In genomic region chr16:4538386-4539235, GRCh38 we compare ENCODE assay signal across 8 cellular contexts. TPM values are rescaled to one million over a fixed set of nuclear protein-coding genes. Genes with fewer than 3 reads are reported as not detected.
A peak's percentile ranks its signal among the peaks of the same experiment; 100 is the strongest.
DNase-seq lines count a peak whose midpoint lies in the region; ATAC-seq and TF ChIP-seq lines count a peak whose summit lies in the region.

CDIP1 (minus strand) TSS chr16:4538773; CDS start chr16:4514130, 24,643 bp downstream.

- H3K4me3 ChIP-seq in CD8-positive, alpha-beta memory T cell (ENCODE audit: low read length) = peak within 1 kb of the TSS; percentile 75
- H3K4me3 ChIP-seq in HUES6 (ENCODE audit: low read depth, low read length) = peak within 1 kb of the TSS; percentile 77
- peak within 1 kb of the TSS; percentile 66 for H3K4me3 ChIP-seq in OCI-LY7 (ENCODE audit: low read depth, low read length, poor library complexity, severe bottlenecking)
- H3K4me3 ChIP-seq in epithelial cell of esophagus (ENCODE audit: low read length) = peak within 1 kb of the TSS; percentile 63

- H3K36me3 Mint-ChIP-seq in CD8-positive, alpha-beta memory T cell = peaks cover 1 to 7% (median 4%) of the 10 kb centered on the region in 3 donors

- H3K27ac Mint-ChIP-seq in CD8-positive, alpha-beta memory T cell = peak within 1 kb of the TSS in 7 of 8 donors; percentile 90 to 97 (median 91)

- peaks cover 29 to 39% (median 33%) of the 10 kb centered on the region in 3 donors for H3K4me1 Mint-ChIP-seq in CD8-positive, alpha-beta memory T cell

- peaks cover 33% of the 10 kb centered on the region for H3K4me1 ChIP-seq in CD8-positive, alpha-beta memory T cell (ENCODE audit: insufficient read depth, low read length)
- H3K4me1 ChIP-seq in HUES6 (ENCODE audit: control insufficient read depth, insufficient read depth, low read length) = peaks cover 17% of the 10 kb centered on the region
- peaks cover 14% of the 10 kb centered on the region for H3K4me1 ChIP-seq in OCI-LY7 (ENCODE audit: insufficient read depth, low read length, poor library complexity, severe bottlenecking)

- peak within 1 kb of the TSS; percentile 85 for H3K9ac ChIP-seq in HUES6 (ENCODE audit: low read length)

- no peak for TF ChIP-seq CTCF in OCI-LY7 (conservative IDR thresholded peaks at IDR 0.05; ENCODE audit: low read length)
- peak; percentile 20 for TF ChIP-seq CTCF in epithelial cell of esophagus (IDR thresholded peaks at IDR 0.05; ENCODE audit: insufficient read depth, low read depth, low read length, missing control alignments)

- peak within 1 kb of the TSS; percentile 80 for H3K27ac ChIP-seq in CD8-positive, alpha-beta memory T cell (ENCODE audit: low read depth, low read length)
- H3K27ac ChIP-seq in HUES6 (ENCODE audit: low read depth, low read length) = peak within 1 kb of the TSS; percentile 75
- no peak within 1 kb of the TSS for H3K27ac ChIP-seq in OCI-LY7 (ENCODE audit: low read depth, low read length, poor library complexity, severe bottlenecking)

- no peaks in the 10 kb centered on the region for H3K9me2 ChIP-seq in OCI-LY7 (ENCODE audit: insufficient read depth, low read length)

- H3K27me3 ChIP-seq in CD8-positive, alpha-beta memory T cell (ENCODE audit: insufficient read depth, low read length, poor library complexity, severe bottlenecking) = no peaks in the 10 kb centered on the region
- peaks cover 12% of the 10 kb centered on the region for H3K27me3 ChIP-seq in HUES6 (ENCODE audit: control insufficient read depth, insufficient read depth, low read length)

- no peaks in the 10 kb centered on the region for H3K36me3 ChIP-seq in CD8-positive, alpha-beta memory T cell (ENCODE audit: insufficient read depth, low read length)
- H3K36me3 ChIP-seq in HUES6 (ENCODE audit: control insufficient read depth, insufficient read depth, low read length) = peaks cover 8% of the 10 kb centered on the region
- H3K36me3 ChIP-seq in OCI-LY7 (ENCODE audit: insufficient read depth, low read length) = no peaks in the 10 kb centered on the region; the same call in 1 of the 2 replicates

- H2AFZ ChIP-seq in OCI-LY7 (ENCODE audit: low read length) = peak within 1 kb of the TSS; percentile 28; the same call in 1 of the 2 replicates

- no peaks in the 10 kb centered on the region for H3K79me2 ChIP-seq in OCI-LY7 (ENCODE audit: insufficient read depth, low read depth, low read length)

- H3K27me3 Mint-ChIP-seq in CD8-positive, alpha-beta memory T cell = no peaks in the 10 kb centered on the region

- no peaks in the 10 kb centered on the region for H4K20me1 ChIP-seq in OCI-LY7 (ENCODE audit: insufficient read depth, low read length)

- BruUV-seq in OCI-LY7 (replicated peaks; lab: Mats Ljungman, UMichigan) = no TSS peak

- CTCF ChIA-PET in CD8-positive, alpha-beta memory T cell (lab: Charles Lee) = interaction anchor here (0.8 to 2.0 kb wide), 7 partner anchors 9 to 78 kb away, joined by 3 to 11 read pairs (median 5); no protein-coding TSS in a partner anchor
- CTCF ChIA-PET in OCI-LY7 (lab: Charles Lee; ENCODE audit: unreplicated experiment) = no interaction called here

- POLR2A ChIA-PET in CD8-positive, alpha-beta memory T cell (lab: Charles Lee) = interaction anchor here (0.7 to 1.9 kb wide), 11 partner anchors 9 to 1053 kb away, joined by 3 to 15 read pairs (median 4); partner anchors contain the start of gene HMOX2
- POLR2A ChIA-PET in OCI-LY7 (lab: Charles Lee) = interaction anchor here (0.6 to 1.6 kb wide), 5 partner anchors 10 to 917 kb away, joined by 3 to 4 read pairs (median 4); no protein-coding TSS in a partner anchor

- H3K4me2 ChIP-seq in OCI-LY7 (ENCODE audit: low read length) = peak within 1 kb of the TSS; percentile 62

- peak within 1 kb of the TSS; percentile 79 to 93 (median 85) for H3K4me3 Mint-ChIP-seq in CD8-positive, alpha-beta memory T cell

- peak; percentile 84 to 96 (median 90) for DNase-seq in CD8-positive, alpha-beta memory T cell
- DNase-seq in OCI-LY7 (ENCODE audit: low spot score) (peak; percentile 97), activated T-cell treated with anti-CD3 and anti-CD28 coated beads for 48 hours (ENCODE audit: low read depth) (peak; percentile 95), epithelial cell of esophagus (ENCODE audit: low read depth) (peak; percentile 98), middle frontal gyrus (ENCODE audit: extremely low spot score, low spot score) (peak; percentile 93)
- DNase-seq in stimulated activated CD8-positive, alpha-beta memory T cell treated with anti-CD3 and anti-CD28 coated beads, Interleukin-2, amount 100 ng/mL, for 1 hour (ENCODE audit: low read depth in 2 of 2) = peak; percentile 91 to 93

- H3K9me3 Mint-ChIP-seq in CD8-positive, alpha-beta memory T cell = peaks cover 0 to 1% (median 0%) of the 10 kb centered on the region in 5 donors

- H3K9me3 ChIP-seq in CD8-positive, alpha-beta memory T cell (ENCODE audit: low read length) = no peaks in the 10 kb centered on the region
- H3K9me3 ChIP-seq in HUES6 (ENCODE audit: control insufficient read depth, insufficient read depth, low read depth, low read length) = peaks cover 14% of the 10 kb centered on the region
- peaks cover 16% of the 10 kb centered on the region for H3K9me3 ChIP-seq in OCI-LY7 (ENCODE audit: low read length)

- intact Hi-C loops in OCI-LY7 (cut with micrococcal nuclease; ENCODE audit: unreplicated experiment) = no loop called here

- ATAC-seq in GM21367 (IDR thresholded peaks at IDR 0.05; ENCODE audit: unreplicated experiment) = peak; percentile 62

RNA-seq across cellular contexts. Expression of gene CDIP1, which starts in this region (rescaled TPM):
- 10 to 100 TPM; 28.4 to 32.1 TPM for total RNA-seq in CD8-positive, alpha-beta memory T cell
- polyA plus RNA-seq in CD8-positive, alpha-beta memory T cell = 21.8 TPM
- total RNA-seq in OCI-LY7 (2014; rRNA removed; shearing (Covaris generic)) = 13.5 and 15.5 TPM in 2 replicates
- total RNA-seq in OCI-LY7 (2022) = 33.2 and 34.2 TPM in 2 replicates
